In genomic region chr1:111735858-111736544, GRCh38 we compare ENCODE assay signal across 12 cellular contexts. TPM values are rescaled to one million over a fixed set of nuclear protein-coding genes. Genes with fewer than 3 reads are reported as not detected.
DNase-seq lines count a peak whose midpoint lies in the region; ATAC-seq, FAIRE-seq and TF ChIP-seq lines count a peak whose summit lies in the region.
"Had no signal": no experiment of that assay in that cellular context is flagged by ENCODE, and none has a peak within 500 bp of the region (broad histone marks: within the 10 kb centered on the region; RNA-seq: fewer than 3 reads in every experiment).

No MANE protein-coding gene starts in this region.

- intact Hi-C loops in gastrocnemius medialis (cut with DNase I; ENCODE audit: low total_unique reads) = no loop called here

- H3K23ac ChIP-seq in H1 (ENCODE audit: insufficient read length) = no peak overlapping the region

- H4K20me1 ChIP-seq in H1 (replicated peaks in 1 of 2; ENCODE audit: control insufficient read depth in 1 of 2, insufficient read depth in 2 of 2, low read length in 2 of 2) = peaks cover 0 to 10% of the 10 kb centered on the region in 2 experiments

- no peak for TF ChIP-seq POLR2A in H1 (IDR thresholded peaks at IDR 0.05; ENCODE audit: control extremely low read depth in 1 of 2, low read depth in 2 of 2, low read length in 2 of 2)
- TF ChIP-seq POLR2A in gastrocnemius medialis (IDR thresholded peaks at IDR 0.05) = no peak

- peaks cover 0 to 1% (median under 1%) of the 10 kb centered on the region in 4 experiments; a peak in 3 of 7 replicates for H3K27me3 ChIP-seq in H1 (replicated peaks in 1 of 4; ENCODE audit: control insufficient read depth in 3 of 4, extremely low read depth in 1 of 4, insufficient read depth in 3 of 4, low read length in 3 of 4)
- H3K27me3 ChIP-seq in gastrocnemius medialis = no peaks in the 10 kb centered on the region
- peaks cover 4% of the 10 kb centered on the region for H3K27me3 ChIP-seq in foreskin keratinocyte

- H3K4ac ChIP-seq in H1 (replicated peaks; ENCODE audit: insufficient read length, low read depth, low read length) = no peak overlapping the region

- no peak overlapping the region for H3K14ac ChIP-seq in H1 (ENCODE audit: insufficient read length)

- H2AFZ ChIP-seq in H1 (ENCODE audit: low read length) = no peak overlapping the region

- POLR2A ChIA-PET in H1 (lab: Charles Lee; ENCODE audit: partially characterized antibody) = interaction anchor here (0.9 to 19.0 kb wide), 9 partner anchors 9 to 31 kb away, joined by 3 to 343 read pairs (median 4); partner anchors contain the start of gene DDX20

- no peak for TF ChIP-seq EP300 in H1 (IDR thresholded peaks at IDR 0.05; ENCODE audit: borderline replicate concordance in 1 of 2, low read depth in 2 of 2, low read length in 2 of 2)

- no peak overlapping the region for H2BK15ac ChIP-seq in H1 (ENCODE audit: low read length)

- 29% methylated on average over 8 of the region's 8 CpGs; no CpG with 5 or more reads in 1 of the 2 experiments for WGBS in H1 (ENCODE audit: extremely low coverage in 1 of 2, insufficient coverage in 1 of 2, insufficient read length in 1 of 2, insufficient replicate concordance in 2 of 2, low coverage in 1 of 2, low lambda C conversion rate in 2 of 2, missing lambda C conversion rate in 1 of 2), 2 experiments

- no peak overlapping the region for H3K56ac ChIP-seq in H1 (replicated peaks; ENCODE audit: insufficient read length, low read depth, low read length)

- no peak overlapping the region for H2BK20ac ChIP-seq in H1 (ENCODE audit: low read length)

- H4K5ac ChIP-seq in H1 (ENCODE audit: insufficient read length, low read depth, low read length) = peak overlapping the region; percentile 18

- H3K4me3 ChIP-seq in H1 (ENCODE audit: extremely low read depth in 1 of 4, insufficient read depth in 2 of 4, low read depth in 3 of 4, low read length in 4 of 4) = peak overlapping the region in 3 of 4 experiments; percentile 10 to 70 (median 17); a peak in 6 of 8 replicates
- no peak overlapping the region for H3K4me3 ChIP-seq in gastrocnemius medialis
- H3K4me3 ChIP-seq: prostate gland had no signal

- TF ChIP-seq CTCF in H1 (IDR thresholded peaks at IDR 0.05; ENCODE audit: control extremely low read depth in 1 of 3, insufficient read depth in 1 of 3, low read depth in 1 of 3, low read length in 3 of 3) = no peak
- TF ChIP-seq CTCF in gastrocnemius medialis (IDR thresholded peaks at IDR 0.05 in 4 of 5, conservative IDR thresholded peaks at IDR 0.05 in 1 of 5) = no peak
- TF ChIP-seq CTCF in foreskin keratinocyte (conservative IDR thresholded peaks at IDR 0.05) = no peak

- DNase-seq in NCI-H1417 (lab: John Stamatoyannopoulos, UW) (peak; percentile 15 to 77 (median 75)), NCI-H1417 treated with DMSO at 0.1 percent for 48 hours (lab: John Stamatoyannopoulos, UW) (no peak), NCI-H2227 (lab: John Stamatoyannopoulos, UW; ENCODE audit: unreplicated experiment) (peak; percentile 48), H1 (ENCODE audit: low read depth in 1 of 2, low spot score in 2 of 2) (peak in 1 of 2 experiments; percentile 52), gastrocnemius medialis (no peak), foreskin keratinocyte (no peak), G401 (ENCODE audit: low spot score) (no peak)
- DNase-seq: activated CD4-positive, alpha-beta memory T cell treated with anti-CD3 and anti-CD28 coated beads, Interleukin-2, amount 10 ng/mL, durations not matched to agents 7 days and 5 days; GF-D8 had no signal

- H3K27ac ChIP-seq in H1 (ENCODE audit: low read depth, low read length) (no peak overlapping the region; the same call in 1 of the 2 replicates), gastrocnemius medialis (peak overlapping the region; percentile 85 to 96 (median 93)), foreskin keratinocyte (no peak overlapping the region)
- H3K27ac ChIP-seq: prostate gland had no signal

- H2BK120ac ChIP-seq in H1 (replicated peaks; ENCODE audit: low read depth, low read length) = no peak overlapping the region

- peaks cover 6% of the 10 kb centered on the region; the same call in 1 of the 2 replicates for H3K79me1 ChIP-seq in H1 (ENCODE audit: low read depth, low read length)

- H3K18ac ChIP-seq in H1 (ENCODE audit: extremely low read depth, low read length) = peak overlapping the region; percentile 41; the same call in 1 of the 2 replicates

- in situ Hi-C loops in gastrocnemius medialis (cut with MboI; ENCODE audit: low sequenced_read_pairs in 4 of 4) = no loop called here
- in situ Hi-C loops in G401 (cut with HindIII; ENCODE audit: low sequenced_read_pairs) = no loop called here

- H3K23me2 ChIP-seq in H1 (ENCODE audit: low read depth, low read length) = peaks cover 16% of the 10 kb centered on the region; the same call in 1 of the 2 replicates

- no peak overlapping the region for H4K8ac ChIP-seq in H1 (ENCODE audit: extremely low read depth, insufficient read depth, low read length)

- 0 out of 7 replicates have a peak overlapping the region, but pooled peaks of 1 of the 4 experiments have one; percentile 11 for H3K9ac ChIP-seq in H1 (replicated peaks in 1 of 4; ENCODE audit: extremely low read depth in 1 of 4, low read depth in 3 of 4, low read length in 3 of 4)

- peak overlapping the region; percentile 89 to 97 for H3K4me2 ChIP-seq in H1 (ENCODE audit: insufficient read depth in 1 of 2, low read depth in 2 of 2, low read length in 2 of 2)

- H3K9me3 ChIP-seq in H1 (ENCODE audit: insufficient read depth in 2 of 2, low read depth in 1 of 2, low read length in 1 of 2) (no peaks in the 10 kb centered on the region), gastrocnemius medialis (no peaks in the 10 kb centered on the region)
- H3K9me3 ChIP-seq: prostate gland had no signal

- no peak overlapping the region for H2AK5ac ChIP-seq in H1 (ENCODE audit: low read depth, low read length)

- ATAC-seq in gastrocnemius medialis (no peak), foreskin keratinocyte (no peak), GM19455 (IDR thresholded peaks at IDR 0.05; ENCODE audit: unreplicated experiment) (no peak)

- FAIRE-seq in H1 (lab: Jason Lieb, UNC) = no peak

- H2BK5ac ChIP-seq in H1 (ENCODE audit: low read depth, low read length) = peak overlapping the region; percentile 68; the same call in 1 of the 2 replicates

- peaks cover 0 to 46% of the 10 kb centered on the region in 2 experiments; a peak in 3 of 4 replicates for H3K79me2 ChIP-seq in H1 (ENCODE audit: control insufficient read depth in 1 of 2, insufficient read depth in 2 of 2, low read length in 2 of 2)

- no peak overlapping the region for H4K91ac ChIP-seq in H1 (replicated peaks; ENCODE audit: insufficient read length, low read length)

- H3K36me3 ChIP-seq in H1 (ENCODE audit: control insufficient read depth in 2 of 4, insufficient read depth in 4 of 4, low read length in 3 of 4) (peaks cover 0 to 3% (median 0%) of the 10 kb centered on the region in 4 experiments; a peak in 3 of 8 replicates), gastrocnemius medialis (no peaks in the 10 kb centered on the region)
- H3K36me3 ChIP-seq: prostate gland had no signal

- CTCF ChIA-PET in H1 (lab: Charles Lee; ENCODE audit: partially characterized antibody) = interaction anchor here (0.5 to 42.0 kb wide), 5 partner anchors 6 to 228 kb away, joined by 3 to 1070 read pairs (median 11); partner anchors contain the start of genes DDX20 and INKA2

- H3K4me1 ChIP-seq in H1 (replicated peaks in 1 of 4; ENCODE audit: control insufficient read depth in 3 of 4, insufficient read depth in 4 of 4, low read length in 3 of 4) = peaks cover 19 to 24% (median 22%) of the 10 kb centered on the region in 4 experiments
- peaks cover 66% of the 10 kb centered on the region in 2 donors for H3K4me1 ChIP-seq in gastrocnemius medialis
- H3K4me1 ChIP-seq in foreskin keratinocyte = peaks cover 18% of the 10 kb centered on the region
- H3K4me1 ChIP-seq: prostate gland had no signal

- TF ChIP-seq RAD21 in H1 (IDR thresholded peaks at IDR 0.05 in 1 of 2, conservative IDR thresholded peaks at IDR 0.05 in 1 of 2; ENCODE audit: low read depth in 2 of 2, low read length in 2 of 2) = no peak

- peak overlapping the region; percentile 69; the same call in 1 of the 2 replicates for H2BK12ac ChIP-seq in H1 (ENCODE audit: low read depth, low read length)

TF ChIP-seq in H1, 55 proteins besides CTCF, POLR2A, EP300 and RAD21:
- TF ChIP-seq SIN3A (conservative IDR thresholded peaks at IDR 0.05 in 1 of 2, IDR thresholded peaks at IDR 0.05 in 1 of 2; ENCODE audit: low read depth in 1 of 2, low read length in 2 of 2) (peak in 1 of 2 experiments; percentile 86; a peak in 2 of 4 replicates), CHD1 (IDR thresholded peaks at IDR 0.05; ENCODE audit: low read depth, low read length) (no peak)

RNA-seq across cellular contexts. Expression of gene INKA2, which starts 3.2 kb away (rescaled TPM):
- 10.9 and 11.5 TPM in 2 replicates for total RNA-seq in H1 (2021; fragmentation: NEBNext Ultra II Directional; extraction: Animal tissue kit (Norgen Biotek cat#: 25700))
- polyA plus RNA-seq in H1 (2011; rRNA removed) = 4.2 and 5.7 TPM in 2 replicates
- polyA plus RNA-seq in H1 (2011; cell fraction: cytosol; rRNA removed) = 5.8 TPM
- polyA plus RNA-seq in H1 (2011; cell fraction: nucleus; rRNA removed) = 7.1 TPM
- 9.7 to 13.7 TPM (median 10.9 TPM) in 4 replicates for polyA plus RNA-seq in H1 (2012, experiment 1 of 2)
- polyA plus RNA-seq in H1 (2012, experiment 2 of 2) = 6.0 TPM
- 2.7 TPM for polyA plus RNA-seq in H1 (2013, experiment 1 of 2)
- polyA plus RNA-seq in H1 (2013, experiment 2 of 2) = 2.4 TPM
- 9.7 and 10.6 TPM in 2 replicates for polyA minus RNA-seq in H1 (2011; rRNA and poly(A)+ RNA removed)
- 3.5 TPM for polyA minus RNA-seq in H1 (2011; cell fraction: cytosol; rRNA and poly(A)+ RNA removed)
- polyA minus RNA-seq in H1 (2011; cell fraction: nucleus; rRNA and poly(A)+ RNA removed) = 15.2 TPM
- total RNA-seq in gastrocnemius medialis = 10 to 100 TPM in 1 of 4 donors, 1 to 10 TPM in 3; 4.7 to 11.8 (median 5.1) TPM
- total RNA-seq in foreskin keratinocyte = 2.9 and 3.2 TPM in 2 replicates
- polyA plus RNA-seq in foreskin keratinocyte = 2.0 and 2.4 TPM in 2 replicates
- total RNA-seq in G401 (2014; rRNA removed; shearing (Covaris generic)) = 2.2 and 6.1 TPM in 2 replicates
- total RNA-seq: A172 had no signal

RNA-seq across cellular contexts. Expression of gene DDX20, which starts 19.7 kb away (rescaled TPM):
- total RNA-seq in H1 (2021; fragmentation: NEBNext Ultra II Directional; extraction: Animal tissue kit (Norgen Biotek cat#: 25700)) = 24.7 and 25.4 TPM in 2 replicates
- 5.4 and 7.5 TPM in 2 replicates for polyA plus RNA-seq in H1 (2011; rRNA removed)
- polyA plus RNA-seq in H1 (2011; cell fraction: cytosol; rRNA removed) = 9.9 TPM
- polyA plus RNA-seq in H1 (2011; cell fraction: nucleus; rRNA removed) = 5.2 TPM
- polyA plus RNA-seq in H1 (2012, experiment 1 of 2) = 11.0 to 15.2 TPM (median 12.3 TPM) in 4 replicates
- polyA plus RNA-seq in H1 (2012, experiment 2 of 2) = 2.0 TPM
- 14.9 TPM for polyA plus RNA-seq in H1 (2013, experiment 1 of 2)
- polyA plus RNA-seq in H1 (2013, experiment 2 of 2) = 14.6 TPM
- polyA minus RNA-seq in H1 (2011; rRNA and poly(A)+ RNA removed) = 12.3 and 17.1 TPM in 2 replicates
- 13.5 TPM for polyA minus RNA-seq in H1 (2011; cell fraction: cytosol; rRNA and poly(A)+ RNA removed)
- 16.8 TPM for polyA minus RNA-seq in H1 (2011; cell fraction: nucleus; rRNA and poly(A)+ RNA removed)
- 10 to 100 TPM; 22.2 to 32.9 (median 29.2) TPM for total RNA-seq in gastrocnemius medialis
- 17.2 and 19.0 TPM in 2 replicates for total RNA-seq in foreskin keratinocyte
- 6.8 and 8.2 TPM in 2 replicates for polyA plus RNA-seq in foreskin keratinocyte
- 21.8 and 37.9 TPM in 2 replicates for total RNA-seq in G401 (2014; rRNA removed; shearing (Covaris generic))

Comparison
In these comparisons a context has a peak if more than half of its experiments do, and no peak if none do; other contexts are left out.
1. DNase-seq: peak in NCI-H1417 (3 of 3) and NCI-H2227 (single experiment); none in NCI-H1417 treated with DMSO at 0.1 percent for 48 hours (single experiment), gastrocnemius medialis (0 of 2), foreskin keratinocyte (0 of 2) and G401 (single experiment).
2. H3K27ac ChIP-seq: peak in gastrocnemius medialis (4 of 4); none in H1 (single experiment) and foreskin keratinocyte (single experiment).
3. H3K4me3 ChIP-seq: peak in H1 (3 of 4); none in gastrocnemius medialis (0 of 4).